14 cellular contexts compared by ENCODE assay signal in genomic region chr13:32429406-32429909, GRCh38. TPM values are rescaled to one million over a fixed set of nuclear protein-coding genes. Genes with fewer than 3 reads are reported as not detected.
DNase-seq lines count a peak whose midpoint lies in the region; ATAC-seq and TF ChIP-seq lines count a peak whose summit lies in the region.
"Had no signal": no experiment of that assay in that cellular context is flagged by ENCODE, and none has a peak within 500 bp of the region (broad histone marks: within the 10 kb centered on the region; RNA-seq: fewer than 3 reads in every experiment).

No MANE protein-coding gene starts in this region.

- no peak for DNase-seq in activated CD4-positive, alpha-beta T cell treated with anti-CD3 and anti-CD28 coated beads, Interleukin-2, amount 10 ng/mL, durations not matched to agents 7 days and 5 days
- no peak for DNase-seq in activated CD4-positive, alpha-beta T cell treated with anti-CD3 and anti-CD28 coated beads, Interleukin-2, amount 50 U/mL, for 48 hours
- DNase-seq in T-cell (no peak), left lung (no peak), Caco-2 (no peak)
- no peak for DNase-seq in activated CD8-positive, alpha-beta memory T cell treated with anti-CD3 and anti-CD28 coated beads, Interleukin-2, amount 50 U/mL, for 4 hours
- DNase-seq: activated CD4-positive, alpha-beta T cell treated with anti-CD3 and anti-CD28 coated beads for 48 hours; COR-L47; NCI-H1417; NCI-H345; PC-9; stimulated activated CD4-positive, alpha-beta T cell treated with anti-CD3 and anti-CD28 coated beads, Interleukin-2, amount 100 ng/mL, for 24 hours had no signal

- peaks cover 22% of the 10 kb centered on the region for H3K36me3 Mint-ChIP-seq in activated CD4-positive, alpha-beta T cell treated with anti-CD3 and anti-CD28 coated beads, Interleukin-2, amount 10 ng/mL, durations not matched to agents 7 days and 5 days (ENCODE audit: low read depth)
- H3K36me3 Mint-ChIP-seq in T-cell (peaks cover 10% of the 10 kb centered on the region), Caco-2 (ENCODE audit: insufficient read depth, unreplicated experiment) (peaks cover 4% of the 10 kb centered on the region)

- H3K27ac Mint-ChIP-seq in activated CD4-positive, alpha-beta T cell treated with anti-CD3 and anti-CD28 coated beads, Interleukin-2, amount 10 ng/mL, durations not matched to agents 7 days and 5 days, result peak overlapping the region; percentile 98
- H3K27ac Mint-ChIP-seq in T-cell (peak overlapping the region; percentile 92 to 96), Caco-2 (ENCODE audit: unreplicated experiment) (no peak overlapping the region)

- POLR2A ChIA-PET in activated CD4-positive, alpha-beta T cell treated with anti-CD3 and anti-CD28 coated beads, Interleukin-2, amount 10 ng/mL, durations not matched to agents 7 days and 5 days (lab: Charles Lee), result no interaction called here
- POLR2A ChIA-PET in T-cell (lab: Charles Lee), result interaction anchor here in 1 of 2 donors (1.2 kb wide), 1 partner anchor 34 kb away, joined by 3 read pairs; no protein-coding TSS in a partner anchor
- POLR2A ChIA-PET in Caco-2 (lab: Charles Lee), result interaction anchor here (2.2 kb wide), 1 partner anchor 114 kb away, joined by 14 read pairs; the partner anchor contains the start of genes BRCA2 and ZAR1L

- CTCF ChIA-PET in activated CD4-positive, alpha-beta T cell treated with anti-CD3 and anti-CD28 coated beads, Interleukin-2, amount 10 ng/mL, durations not matched to agents 7 days and 5 days (lab: Charles Lee), result interaction anchor here (1.2 to 2.8 kb wide), 3 partner anchors 10 to 156 kb away, joined by 3 to 9 read pairs (median 4); no protein-coding TSS in a partner anchor
- CTCF ChIA-PET in T-cell (lab: Charles Lee), result interaction anchor here in 1 of 2 donors (1.4 kb wide), 1 partner anchor 21 kb away, joined by 6 read pairs; no protein-coding TSS in a partner anchor
- CTCF ChIA-PET in Caco-2 (lab: Charles Lee), result interaction anchor here (2.2 kb wide), 1 partner anchor 10 kb away, joined by 14 read pairs; no protein-coding TSS in a partner anchor

- no peak overlapping the region for H3K9ac ChIP-seq in stomach smooth muscle (ENCODE audit: low read length in 2 of 2)

- H3K36me3 ChIP-seq in left lung (peaks cover 0 to 4% of the 10 kb centered on the region in 2 donors), stomach smooth muscle (ENCODE audit: control insufficient read depth in 2 of 2, insufficient read depth in 2 of 2, low read length in 2 of 2) (peaks cover 0 to 3% of the 10 kb centered on the region in 2 donors), Caco-2 (ENCODE audit: control insufficient read depth, insufficient read depth, low read length) (no peaks in the 10 kb centered on the region)

- H3K27me3 Mint-ChIP-seq in activated CD4-positive, alpha-beta T cell treated with anti-CD3 and anti-CD28 coated beads, Interleukin-2, amount 10 ng/mL, durations not matched to agents 7 days and 5 days, result no peaks in the 10 kb centered on the region
- no peaks in the 10 kb centered on the region for H3K27me3 Mint-ChIP-seq in T-cell
- no peaks in the 10 kb centered on the region for H3K27me3 Mint-ChIP-seq in Caco-2 (ENCODE audit: insufficient read depth, unreplicated experiment)

- peaks cover 35% of the 10 kb centered on the region for H3K4me1 Mint-ChIP-seq in activated CD4-positive, alpha-beta T cell treated with anti-CD3 and anti-CD28 coated beads, Interleukin-2, amount 10 ng/mL, durations not matched to agents 7 days and 5 days
- H3K4me1 Mint-ChIP-seq in T-cell (peaks cover 27 to 28% (median 27%) of the 10 kb centered on the region in 3 donors), Caco-2 (ENCODE audit: low read depth, unreplicated experiment) (peaks cover 12% of the 10 kb centered on the region)

- no peaks in the 10 kb centered on the region for H3K9me3 Mint-ChIP-seq in activated CD4-positive, alpha-beta T cell treated with anti-CD3 and anti-CD28 coated beads, Interleukin-2, amount 10 ng/mL, durations not matched to agents 7 days and 5 days
- H3K9me3 Mint-ChIP-seq in T-cell (no peaks in the 10 kb centered on the region), Caco-2 (ENCODE audit: unreplicated experiment) (no peaks in the 10 kb centered on the region)

- H3K9me3 ChIP-seq in left lung (no peaks in the 10 kb centered on the region), stomach smooth muscle (ENCODE audit: control insufficient read depth in 2 of 2, low read length in 2 of 2) (no peaks in the 10 kb centered on the region), Caco-2 (no peaks in the 10 kb centered on the region)

- H3K4me3 ChIP-seq in left lung (no peak overlapping the region), stomach smooth muscle (ENCODE audit: low read length in 2 of 2) (no peak overlapping the region), Caco-2 (ENCODE audit: low read depth, low read length) (no peak overlapping the region)

- H3K4me1 ChIP-seq in left lung (peaks cover 4 to 52% of the 10 kb centered on the region in 2 donors), stomach smooth muscle (ENCODE audit: control insufficient read depth, insufficient read depth, low read length) (peaks cover 29% of the 10 kb centered on the region), Caco-2 (peaks cover 22% of the 10 kb centered on the region)

- intact Hi-C loops in left lung (cut with DNase I) (no loop called here), Caco-2 (cut with micrococcal nuclease; ENCODE audit: unreplicated experiment) (loop anchor here (2.0 to 10.0 kb wide), 3 partner anchors 109 to 405 kb away; partner anchors contain the start of genes BRCA2, N4BP2L2 and ZAR1L)

- ATAC-seq in T-cell (replicated peaks in 1 of 4) (no peak), left lung (no peak), HG03159 (IDR thresholded peaks at IDR 0.05; ENCODE audit: unreplicated experiment) (no peak)

- H3K27ac ChIP-seq in left lung, result peak overlapping the region; percentile 84 to 92
- peak overlapping the region; percentile 58 for H3K27ac ChIP-seq in stomach smooth muscle (ENCODE audit: low read length)
- H3K27ac ChIP-seq: PC-9 had no signal

- H3K27me3 ChIP-seq in left lung (no peaks in the 10 kb centered on the region), stomach smooth muscle (ENCODE audit: control insufficient read depth in 1 of 2, insufficient read depth in 2 of 2, low read length in 2 of 2) (no peaks in the 10 kb centered on the region), Caco-2 (replicated peaks; ENCODE audit: control insufficient read depth, insufficient read depth, low read length) (no peaks in the 10 kb centered on the region)

- H3K4me3 Mint-ChIP-seq in activated CD4-positive, alpha-beta T cell treated with anti-CD3 and anti-CD28 coated beads, Interleukin-2, amount 10 ng/mL, durations not matched to agents 7 days and 5 days, result no peak overlapping the region
- H3K4me3 Mint-ChIP-seq in T-cell, result peak overlapping the region in 1 of 3 donors; percentile 99
- no peak overlapping the region for H3K4me3 Mint-ChIP-seq in Caco-2 (ENCODE audit: unreplicated experiment)

- TF ChIP-seq CTCF in left lung (IDR thresholded peaks at IDR 0.05) (no peak), Caco-2 (IDR thresholded peaks at IDR 0.05; ENCODE audit: insufficient read depth in 1 of 2, low read depth in 1 of 2, low read length in 1 of 2, severe bottlenecking in 1 of 2, unreplicated experiment in 1 of 2) (no peak)

- BruUV-seq in Caco-2 (replicated peaks; lab: Mats Ljungman, UMichigan), result no TSS peak

RNA-seq across cellular contexts. Expression of gene N4BP2L1, which starts 1.5 kb away (rescaled TPM):
- total RNA-seq in activated CD4-positive, alpha-beta T cell treated with anti-CD3 and anti-CD28 coated beads, Interleukin-2, amount 10 ng/mL, durations not matched to agents 7 days and 5 days, result 10 to 100 TPM; 30.4 to 32.0 TPM
- 10 to 100 TPM; 37.7 to 59.6 (median 44.0) TPM for total RNA-seq in T-cell
- 10 to 100 TPM; 12.4 to 13.4 TPM for total RNA-seq in left lung
- 7.9 and 9.3 TPM in 2 replicates for total RNA-seq in Caco-2 (2022)
